19 cellular contexts compared by ENCODE assay signal in genomic region chr6:11754625-11755289, GRCh38. TPM values are rescaled to one million over a fixed set of nuclear protein-coding genes. Genes with fewer than 3 reads are reported as not detected.
DNase-seq lines count a peak whose midpoint lies in the region; FAIRE-seq and TF ChIP-seq lines count a peak whose summit lies in the region.
"Had no signal": no experiment of that assay in that cellular context is flagged by ENCODE, and none has a peak within 500 bp of the region (broad histone marks: within the 10 kb centered on the region; RNA-seq: fewer than 3 reads in every experiment).

No MANE protein-coding gene starts in this region.

- H3K4me3 ChIP-seq in ACC112 (ENCODE audit: low read depth, low read length) (peak overlapping the region; percentile 46; the same call in 1 of the 2 replicates), astrocyte (ENCODE audit: insufficient read depth, low read depth, low read length) (peak overlapping the region; percentile 4), keratinocyte (ENCODE audit: control insufficient read depth in 2 of 3, extremely low read depth in 1 of 3, insufficient read depth in 2 of 3, low read depth in 1 of 3, low read length in 3 of 3) (peak overlapping the region in 1 of 3 experiments; percentile 62), esophagus squamous epithelium (no peak overlapping the region), neural progenitor cell (no peak overlapping the region)
- H3K4me3 ChIP-seq: smooth muscle cell had no signal

- intact Hi-C loops in esophagus squamous epithelium (cut with DNase I): no loop called here

- H3K4me2 ChIP-seq in astrocyte (ENCODE audit: low read length): peak overlapping the region; percentile 43
- H3K4me2 ChIP-seq in keratinocyte (ENCODE audit: control insufficient read depth, extremely low read depth, insufficient read depth, low read depth, low read length): peak overlapping the region; percentile 64
- no peak overlapping the region for H3K4me2 ChIP-seq in neural progenitor cell
- H3K4me2 ChIP-seq: smooth muscle cell had no signal

- H4K20me1 ChIP-seq in astrocyte (ENCODE audit: insufficient read depth, low read length) (no peaks in the 10 kb centered on the region), keratinocyte (ENCODE audit: control insufficient read depth, extremely low read depth, insufficient read depth, low read length) (no peaks in the 10 kb centered on the region), neural progenitor cell (ENCODE audit: low read depth) (no peaks in the 10 kb centered on the region)

- peaks cover 13% of the 10 kb centered on the region for H3K4me1 ChIP-seq in ACC112 (ENCODE audit: control insufficient read depth, insufficient read depth, low read length, unreplicated experiment)
- peaks cover 6% of the 10 kb centered on the region for H3K4me1 ChIP-seq in astrocyte (ENCODE audit: insufficient read depth, low read length)
- H3K4me1 ChIP-seq in keratinocyte (ENCODE audit: control insufficient read depth, extremely low read depth, insufficient read depth, low read length): peaks cover 28% of the 10 kb centered on the region
- no peaks in the 10 kb centered on the region for H3K4me1 ChIP-seq in esophagus squamous epithelium
- peaks cover 9% of the 10 kb centered on the region for H3K4me1 ChIP-seq in neural progenitor cell

- H3K27ac ChIP-seq in ACC112 (ENCODE audit: low read depth, low read length) (peak overlapping the region; percentile 78), astrocyte (ENCODE audit: low read depth, low read length) (peak overlapping the region; percentile 63), keratinocyte (ENCODE audit: control insufficient read depth, insufficient read depth, low read length) (peak overlapping the region; percentile 87), esophagus squamous epithelium (no peak overlapping the region), neural progenitor cell (no peak overlapping the region)
- H3K27ac ChIP-seq: HL-60, neutrophil had no signal

- dilution Hi-C loops in keratinocyte (cut with MboI; ENCODE audit: extremely low pct_ligation_motif_present, low sequenced_read_pairs): no loop called here

- H3F3A ChIP-seq in neural progenitor cell (ENCODE audit: low read depth): no peaks in the 10 kb centered on the region

- TF ChIP-seq POLR2A in esophagus squamous epithelium (IDR thresholded peaks at IDR 0.05): no peak

- H3K9ac ChIP-seq in astrocyte (ENCODE audit: low read length) (peak overlapping the region; percentile 34), keratinocyte (ENCODE audit: control insufficient read depth, extremely low read depth, insufficient read depth, low read length) (peak overlapping the region; percentile 51), neural progenitor cell (no peak overlapping the region)

- H3K36me3 Mint-ChIP-seq in HFFc6 (ENCODE audit: low read depth): peaks cover 10% of the 10 kb centered on the region
- H3K36me3 Mint-ChIP-seq in astrocyte (ENCODE audit: low read depth, unreplicated experiment): no peaks in the 10 kb centered on the region
- H3K36me3 Mint-ChIP-seq in chondrocyte (ENCODE audit: low read depth): no peaks in the 10 kb centered on the region
- no peaks in the 10 kb centered on the region for H3K36me3 Mint-ChIP-seq in neural progenitor cell
- H3K36me3 Mint-ChIP-seq: stimulated activated effector memory CD8-positive, alpha-beta T cell treated with anti-CD3 and anti-CD28 coated beads, Interleukin-12 subunit alpha, Interleukin-12 subunit beta, amount 100 ng/mL, for 72 hours had no signal

- H2AFZ ChIP-seq in ACC112 (ENCODE audit: low read length, unreplicated experiment): peak overlapping the region; percentile 64
- peak overlapping the region; percentile 13 for H2AFZ ChIP-seq in astrocyte (ENCODE audit: low read depth, low read length)
- peak overlapping the region; percentile 24 for H2AFZ ChIP-seq in keratinocyte (ENCODE audit: control insufficient read depth, low read length)
- no peak overlapping the region for H2AFZ ChIP-seq in neural progenitor cell (replicated peaks)

- H3K27ac Mint-ChIP-seq in HFFc6 (peak overlapping the region; percentile 85), astrocyte (ENCODE audit: unreplicated experiment) (no peak overlapping the region), chondrocyte (ENCODE audit: unreplicated experiment) (no peak overlapping the region), neural progenitor cell (no peak overlapping the region)
- H3K27ac Mint-ChIP-seq: activated naive CD8-positive, alpha-beta T cell; activated T-cell treated with anti-CD3 and anti-CD28 coated beads, Interleukin-2, amount 50 U/mL, for 24 hours; stimulated activated effector memory CD8-positive, alpha-beta T cell treated with anti-CD3 and anti-CD28 coated beads, Interleukin-12 subunit alpha, Interleukin-12 subunit beta, amount 100 ng/mL, for 72 hours had no signal

- no peaks in the 10 kb centered on the region for H3K79me2 ChIP-seq in ACC112 (ENCODE audit: control insufficient read depth, insufficient read depth, low read length, unreplicated experiment)
- no peaks in the 10 kb centered on the region for H3K79me2 ChIP-seq in astrocyte (ENCODE audit: insufficient read depth, low read length)
- H3K79me2 ChIP-seq in keratinocyte (ENCODE audit: control insufficient read depth, insufficient read depth, low read length): no peaks in the 10 kb centered on the region
- no peaks in the 10 kb centered on the region for H3K79me2 ChIP-seq in neural progenitor cell (ENCODE audit: low read depth)

- no peak for FAIRE-seq in astrocyte (lab: Jason Lieb, UNC)
- FAIRE-seq in keratinocyte (lab: Jason Lieb, UNC): peak; percentile 17
- FAIRE-seq: endometrium had no signal

- TF ChIP-seq CTCF in HFFc6 (IDR thresholded peaks at IDR 0.05): no peak
- no peak for TF ChIP-seq CTCF in astrocyte (IDR thresholded peaks at IDR 0.05; ENCODE audit: insufficient read depth, low read depth, low read length)
- no peak for TF ChIP-seq CTCF in keratinocyte (optimal IDR thresholded peaks at IDR 0.05 in 1 of 3, IDR thresholded peaks at IDR 0.05 in 1 of 3, conservative IDR thresholded peaks at IDR 0.05 in 1 of 3; ENCODE audit: extremely low read depth in 1 of 3, insufficient read depth in 2 of 3, low read length in 3 of 3)
- TF ChIP-seq CTCF in chondrocyte (IDR thresholded peaks at IDR 0.05): no peak
- TF ChIP-seq CTCF in esophagus squamous epithelium (IDR thresholded peaks at IDR 0.05): no peak
- TF ChIP-seq CTCF in neural progenitor cell (IDR thresholded peaks at IDR 0.05): no peak

- H3K27me3 Mint-ChIP-seq in HFFc6 (ENCODE audit: insufficient read depth) (no peaks in the 10 kb centered on the region; the same call in 1 of the 2 replicates), astrocyte (ENCODE audit: low read depth, unreplicated experiment) (no peaks in the 10 kb centered on the region), chondrocyte (ENCODE audit: low read depth) (no peaks in the 10 kb centered on the region), neural progenitor cell (ENCODE audit: insufficient read depth, low read depth) (peaks cover 3% of the 10 kb centered on the region)
- H3K27me3 Mint-ChIP-seq: activated naive CD8-positive, alpha-beta T cell had no signal

- H3K4me3 Mint-ChIP-seq in HFFc6 (no peak overlapping the region), astrocyte (ENCODE audit: unreplicated experiment) (no peak overlapping the region), chondrocyte (ENCODE audit: unreplicated experiment) (no peak overlapping the region), neural progenitor cell (no peak overlapping the region)
- H3K4me3 Mint-ChIP-seq: activated naive CD8-positive, alpha-beta T cell; activated T-cell treated with anti-CD3 and anti-CD28 coated beads, Interleukin-2, amount 50 U/mL, for 24 hours; stimulated activated effector memory CD8-positive, alpha-beta T cell treated with anti-CD3 and anti-CD28 coated beads, Interleukin-12 subunit alpha, Interleukin-12 subunit beta, amount 100 ng/mL, for 72 hours had no signal

- H3K4me1 Mint-ChIP-seq in HFFc6 (ENCODE audit: low read depth) (peaks cover 33% of the 10 kb centered on the region), astrocyte (ENCODE audit: low read depth, unreplicated experiment) (no peaks in the 10 kb centered on the region), chondrocyte (ENCODE audit: low read depth) (no peaks in the 10 kb centered on the region), neural progenitor cell (peaks cover 28% of the 10 kb centered on the region)

- H3K27me3 ChIP-seq in ACC112 (ENCODE audit: insufficient read depth, low read length): no peaks in the 10 kb centered on the region
- H3K27me3 ChIP-seq in astrocyte (ENCODE audit: insufficient read depth, low read length): no peaks in the 10 kb centered on the region
- H3K27me3 ChIP-seq in keratinocyte (ENCODE audit: control insufficient read depth, extremely low read depth, insufficient read depth, low read length): no peaks in the 10 kb centered on the region
- H3K27me3 ChIP-seq in esophagus squamous epithelium: no peaks in the 10 kb centered on the region
- H3K27me3 ChIP-seq in neural progenitor cell: no peaks in the 10 kb centered on the region
- H3K27me3 ChIP-seq: neutrophil had no signal

- DNase-seq in HFFc6 (peak; percentile 49), astrocyte (ENCODE audit: low read depth) (no peak), keratinocyte (ENCODE audit: low read depth, low spot score) (no peak), chondrocyte (ENCODE audit: low spot score) (no peak), esophagus squamous epithelium (lab: John Stamatoyannopoulos, UW) (no peak), neural progenitor cell (ENCODE audit: low spot score) (no peak)
- DNase-seq in activated effector memory CD4-positive, alpha-beta T cell treated with anti-CD3 and anti-CD28 coated beads, Interleukin-2, amount 50 U/mL, for 16 hours: no peak
- DNase-seq: activated CD4-positive, alpha-beta T cell treated with anti-CD3 and anti-CD28 coated beads, Interleukin-2, amount 50 U/mL, for 4 hours; activated T-cell treated with anti-CD3 and anti-CD28 coated beads, Interleukin-2, amount 50 U/mL, for 24 hours; glutamatergic neuron; Karpas-422; NCI-H1694 had no signal

- 54 to 65% methylated on average over 7 of the region's 7 CpGs for WGBS in esophagus squamous epithelium, 2 donors

- H3K9me3 ChIP-seq in astrocyte (ENCODE audit: insufficient read depth, low read depth, low read length) (peaks cover 2% of the 10 kb centered on the region), keratinocyte (ENCODE audit: control insufficient read depth, low read depth, low read length) (peaks cover 1% of the 10 kb centered on the region), esophagus squamous epithelium (peaks cover 0 to 4% (median 0%) of the 10 kb centered on the region in 3 donors), neural progenitor cell (ENCODE audit: low read depth) (no peaks in the 10 kb centered on the region)
- H3K9me3 ChIP-seq: neutrophil had no signal

- no peaks in the 10 kb centered on the region for H3K36me3 ChIP-seq in ACC112 (ENCODE audit: insufficient read depth, low read length)
- no peaks in the 10 kb centered on the region for H3K36me3 ChIP-seq in astrocyte (ENCODE audit: insufficient read depth, low read length)
- peaks cover 2 to 6% of the 10 kb centered on the region in 2 experiments for H3K36me3 ChIP-seq in keratinocyte (ENCODE audit: control insufficient read depth in 2 of 2, extremely low read depth in 1 of 2, insufficient read depth in 2 of 2, low read length in 2 of 2)
- H3K36me3 ChIP-seq in esophagus squamous epithelium: no peaks in the 10 kb centered on the region
- H3K36me3 ChIP-seq in neural progenitor cell: no peaks in the 10 kb centered on the region
- H3K36me3 ChIP-seq: neutrophil had no signal

- no peaks in the 10 kb centered on the region for H3K9me1 ChIP-seq in keratinocyte (ENCODE audit: control insufficient read depth, extremely low read depth, insufficient read depth, low read length)

- peaks cover 8% of the 10 kb centered on the region for H3K9me3 Mint-ChIP-seq in HFFc6
- H3K9me3 Mint-ChIP-seq in astrocyte (ENCODE audit: unreplicated experiment): peaks cover 14% of the 10 kb centered on the region
- H3K9me3 Mint-ChIP-seq in chondrocyte (ENCODE audit: low read depth): peaks cover 14% of the 10 kb centered on the region
- H3K9me3 Mint-ChIP-seq in neural progenitor cell: peaks cover 14% of the 10 kb centered on the region

RNA-seq across cellular contexts. Expression of gene ADTRP, which starts 23.8 kb away (rescaled TPM):
- total RNA-seq in HFFc6 (2021; fragmentation: NEBNext Ultra II Directional; extraction: Animal tissue kit (Norgen Biotek cat#: 25700)): under 1 TPM; 0.24 to 0.99 (median 0.84) TPM
- total RNA-seq in astrocyte (0.58 and 0.68 TPM in 2 replicates), chondrocyte (0.35 to 1.3 TPM (median 0.77 TPM) in 3 replicates), esophagus squamous epithelium (1 to 10 TPM in 2 of 4 donors, under 1 TPM in 2; 0.76 to 2.5 (median 1.6) TPM), neural progenitor cell (ENCODE audit: low replicate concordance) (not detected in 2 replicates)
- 12.7 to 43.5 TPM (median 16.7 TPM) in 3 replicates for polyA plus RNA-seq in keratinocyte
- polyA plus RNA-seq in keratinocyte (2011; ENCODE audit: low read depth): 38.0 TPM
- 16.9 and 33.9 TPM in 2 replicates for polyA plus RNA-seq in keratinocyte (2011; cell fraction: cytosol; rRNA removed)
- polyA plus RNA-seq in keratinocyte (2011; cell fraction: nucleus; rRNA removed): 45.0 and 46.5 TPM in 2 replicates
- 6.5 and 42.5 TPM in 2 replicates for polyA plus RNA-seq in keratinocyte (2012; ENCODE audit: low replicate concordance)
- 5.6 to 46.4 TPM (median 21.4 TPM) in 3 replicates for polyA minus RNA-seq in keratinocyte
- 15.2 TPM for polyA minus RNA-seq in keratinocyte (2011; cell fraction: cytosol; rRNA and poly(A)+ RNA removed)
- polyA minus RNA-seq in keratinocyte (2011; cell fraction: nucleus; rRNA and poly(A)+ RNA removed): 12.8 and 24.5 TPM in 2 replicates

Comparison
In these comparisons a context has a peak if more than half of its experiments do, and no peak if none do; other contexts are left out.
1. H3K27ac ChIP-seq: peak in ACC112 (single experiment), astrocyte (single experiment) and keratinocyte (single experiment); none in esophagus squamous epithelium (0 of 4) and neural progenitor cell (single experiment).
2. H3K4me3 ChIP-seq: peak in ACC112 (single experiment) and astrocyte (single experiment); none in esophagus squamous epithelium (0 of 4) and neural progenitor cell (single experiment).